2 cellular contexts compared by ENCODE assay signal in genomic region chr1:155228096-155228427, GRCh38.
TF ChIP-seq lines count a peak whose summit lies in the region.

No MANE protein-coding gene starts in this region.

TF ChIP-seq in A549, 52 proteins besides CTCF, POLR2A, EP300 and RAD21:
- TF ChIP-seq KDM5A (IDR thresholded peaks at IDR 0.05) (no peak), E2F6 (IDR thresholded peaks at IDR 0.05; ENCODE audit: borderline replicate concordance, low read depth) (no peak), HMGXB4 (CRISPR knock-in tag; IDR thresholded peaks at IDR 0.05; ENCODE audit: borderline replicate concordance) (no peak), CBX8 (IDR thresholded peaks at IDR 0.05) (no peak), POLR2AphosphoS2 (conservative IDR thresholded peaks at IDR 0.05; ENCODE audit: low read length) (no peak), HES2 (IDR thresholded peaks at IDR 0.05) (no peak), PBX3 (IDR thresholded peaks at IDR 0.05) (no peak), BCL3 (IDR thresholded peaks at IDR 0.05) (no peak), PHF8 (IDR thresholded peaks at IDR 0.05; ENCODE audit: borderline replicate concordance, low read depth) (no peak), TFCP2L1 (CRISPR knock-in tag; IDR thresholded peaks at IDR 0.05) (no peak), JUNB (IDR thresholded peaks at IDR 0.05) (no peak), EHF (CRISPR knock-in tag; IDR thresholded peaks at IDR 0.05) (no peak), HDAC2 (IDR thresholded peaks at IDR 0.05) (no peak), ZSCAN20 (CRISPR knock-in tag; IDR thresholded peaks at IDR 0.05) (no peak), CHD4 (IDR thresholded peaks at IDR 0.05; ENCODE audit: borderline replicate concordance) (no peak), KDM1A (IDR thresholded peaks at IDR 0.05; ENCODE audit: low read depth) (no peak), MYC (IDR thresholded peaks at IDR 0.05; ENCODE audit: borderline replicate concordance, low read length) (no peak)

TF ChIP-seq in IMR-90, 13 proteins besides CTCF, POLR2A, EP300 and RAD21:
- TF ChIP-seq, protein P1, sequence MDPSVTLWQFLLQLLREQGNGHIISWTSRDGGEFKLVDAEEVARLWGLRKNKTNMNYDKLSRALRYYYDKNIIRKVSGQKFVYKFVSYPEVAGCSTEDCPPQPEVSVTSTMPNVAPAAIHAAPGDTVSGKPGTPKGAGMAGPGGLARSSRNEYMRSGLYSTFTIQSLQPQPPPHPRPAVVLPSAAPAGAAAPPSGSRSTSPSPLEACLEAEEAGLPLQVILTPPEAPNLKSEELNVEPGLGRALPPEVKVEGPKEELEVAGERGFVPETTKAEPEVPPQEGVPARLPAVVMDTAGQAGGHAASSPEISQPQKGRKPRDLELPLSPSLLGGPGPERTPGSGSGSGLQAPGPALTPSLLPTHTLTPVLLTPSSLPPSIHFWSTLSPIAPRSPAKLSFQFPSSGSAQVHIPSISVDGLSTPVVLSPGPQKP (IDR thresholded peaks at IDR 0.05; ENCODE audit: borderline replicate concordance, low read depth, low read length), result no peak
- no peak for TF ChIP-seq RCOR1 (IDR thresholded peaks at IDR 0.05; ENCODE audit: insufficient replicate concordance, low read length)
- TF ChIP-seq CHD1 (IDR thresholded peaks at IDR 0.05; ENCODE audit: low read depth, low read length), result no peak
- TF ChIP-seq MAZ (IDR thresholded peaks at IDR 0.05; ENCODE audit: borderline replicate concordance, low read depth, low read length), result no peak
- TF ChIP-seq MAFK (IDR thresholded peaks at IDR 0.05; ENCODE audit: low read depth, low read length), result no peak
- no peak for TF ChIP-seq CEBPB (IDR thresholded peaks at IDR 0.05; ENCODE audit: low read depth, low read length)
- no peak for TF ChIP-seq BHLHE40 (IDR thresholded peaks at IDR 0.05; ENCODE audit: low read depth, low read length)
- TF ChIP-seq, protein P2, sequence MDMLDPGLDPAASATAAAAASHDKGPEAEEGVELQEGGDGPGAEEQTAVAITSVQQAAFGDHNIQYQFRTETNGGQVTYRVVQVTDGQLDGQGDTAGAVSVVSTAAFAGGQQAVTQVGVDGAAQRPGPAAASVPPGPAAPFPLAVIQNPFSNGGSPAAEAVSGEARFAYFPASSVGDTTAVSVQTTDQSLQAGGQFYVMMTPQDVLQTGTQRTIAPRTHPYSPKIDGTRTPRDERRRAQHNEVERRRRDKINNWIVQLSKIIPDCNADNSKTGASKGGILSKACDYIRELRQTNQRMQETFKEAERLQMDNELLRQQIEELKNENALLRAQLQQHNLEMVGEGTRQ (IDR thresholded peaks at IDR 0.05; ENCODE audit: low read depth, low read length), result no peak
- TF ChIP-seq NFE2L2 (IDR thresholded peaks at IDR 0.05; ENCODE audit: low read depth, low read length), result no peak
- TF ChIP-seq FOS (IDR thresholded peaks at IDR 0.05; ENCODE audit: low read depth, low read length), result no peak
- no peak for TF ChIP-seq SMC3 (IDR thresholded peaks at IDR 0.05; ENCODE audit: low read depth, low read length)
- no peak for TF ChIP-seq RFX5 (IDR thresholded peaks at IDR 0.05; ENCODE audit: low read depth, low read length)
TF ChIP-seq in IMR-90: peak in this region for 0.
